24 cellular contexts compared by ENCODE assay signal in genomic region chr13:51588406-51588949, GRCh38. TPM values are rescaled to one million over a fixed set of nuclear protein-coding genes. Genes with fewer than 3 reads are reported as not detected.
DNase-seq lines count a peak whose midpoint lies in the region; ATAC-seq, FAIRE-seq and TF ChIP-seq lines count a peak whose summit lies in the region.
"Had no signal": no experiment of that assay in that cellular context is flagged by ENCODE, and none has a peak within 500 bp of the region (broad histone marks: within the 10 kb centered on the region; RNA-seq: fewer than 3 reads in every experiment).

No MANE protein-coding gene starts in this region.

- ATAC-seq in K562 (no peak), HG02938 (IDR thresholded peaks at IDR 0.05; ENCODE audit: unreplicated experiment) (no peak)
- ATAC-seq: left ventricle myocardium superior had no signal

- H3K27me3 ChIP-seq in K562 (ENCODE audit: control insufficient read depth in 2 of 2, insufficient read depth in 2 of 2, low read length in 2 of 2) (no peaks in the 10 kb centered on the region), neural progenitor cell (no peaks in the 10 kb centered on the region)
- H3K27me3 ChIP-seq: SJCRH30 had no signal

- peak overlapping the region; percentile 53 for H3K27ac Mint-ChIP-seq in HFFc6
- peak overlapping the region; percentile 54 for H3K27ac Mint-ChIP-seq in neural progenitor cell
- H3K27ac Mint-ChIP-seq: B cell had no signal

- TF ChIP-seq EP300 in K562 (IDR thresholded peaks at IDR 0.05; ENCODE audit: low read length): no peak

- CTCF ChIA-PET in K562 (lab: Yijun Ruan, JAX; ENCODE audit: low intra/inter-chr PET ratio): no interaction called here

- H3K4me1 ChIP-seq in ES-I3 (ENCODE audit: insufficient read depth, low read length) (peaks cover 39% of the 10 kb centered on the region), K562 (replicated peaks in 1 of 2; ENCODE audit: control insufficient read depth in 2 of 2, insufficient read depth in 2 of 2, low read length in 2 of 2) (peaks cover 9 to 46% of the 10 kb centered on the region in 2 experiments), neural progenitor cell (peaks cover 56% of the 10 kb centered on the region)

- H3K27ac ChIP-seq in K562 (ENCODE audit: extremely low read depth, low read depth, low read length) (peak overlapping the region; percentile 31; the same call in 1 of the 3 replicates), neural progenitor cell (peak overlapping the region; percentile 38)
- H3K27ac ChIP-seq: SJCRH30 had no signal

- peaks cover 76% of the 10 kb centered on the region for H3K4me1 Mint-ChIP-seq in HFFc6 (ENCODE audit: low read depth)
- H3K4me1 Mint-ChIP-seq in neural progenitor cell: peaks cover 59% of the 10 kb centered on the region

- H4K20me1 ChIP-seq in K562 (replicated peaks; ENCODE audit: control insufficient read depth, insufficient read depth, low read length): no peaks in the 10 kb centered on the region
- H4K20me1 ChIP-seq in neural progenitor cell (ENCODE audit: low read depth): peaks cover 61% of the 10 kb centered on the region

- no peak overlapping the region for H3K4me2 ChIP-seq in K562 (ENCODE audit: insufficient read depth, low read length)
- H3K4me2 ChIP-seq in neural progenitor cell: peak overlapping the region; percentile 82

- peak overlapping the region; percentile 5; the same call in 1 of the 2 replicates for H3K9ac ChIP-seq in ES-I3 (ENCODE audit: low read depth, low read length)
- no peak overlapping the region for H3K9ac ChIP-seq in K562 (ENCODE audit: insufficient read depth in 1 of 2, low read depth in 2 of 2, low read length in 2 of 2)
- no peak overlapping the region for H3K9ac ChIP-seq in neural progenitor cell

- no peaks in the 10 kb centered on the region for H3K9me1 ChIP-seq in K562 (ENCODE audit: control insufficient read depth, insufficient read depth, low read length)

- POLR2A ChIA-PET in K562 (lab: Yijun Ruan, JAX): no interaction called here

- FAIRE-seq in K562 (lab: Jason Lieb, UNC): peak; percentile 81
- FAIRE-seq: colon, D721Med, frontal cortex, G401.6, GM12892 had no signal

- H3K79me2 ChIP-seq in K562 (ENCODE audit: control insufficient read depth, insufficient read depth, low read length) (peaks cover 65% of the 10 kb centered on the region), neural progenitor cell (ENCODE audit: low read depth) (peaks cover 86% of the 10 kb centered on the region)

- no peak overlapping the region for H2AFZ ChIP-seq in K562 (ENCODE audit: low read depth, low read length)
- no peak overlapping the region for H2AFZ ChIP-seq in neural progenitor cell (replicated peaks)

- H3K9me3 Mint-ChIP-seq in HFFc6 (no peaks in the 10 kb centered on the region), neural progenitor cell (no peaks in the 10 kb centered on the region)

- no peaks in the 10 kb centered on the region for H3K36me3 ChIP-seq in ES-I3 (ENCODE audit: insufficient read depth, low read length)
- no peaks in the 10 kb centered on the region for H3K36me3 ChIP-seq in K562 (ENCODE audit: control insufficient read depth, insufficient read depth, low read length)
- H3K36me3 ChIP-seq in neural progenitor cell: no peaks in the 10 kb centered on the region
- H3K36me3 ChIP-seq: SJCRH30 had no signal

- no peak for TF ChIP-seq RAD21 in K562 (CRISPR knock-in tag; conservative IDR thresholded peaks at IDR 0.05 in 1 of 2, IDR thresholded peaks at IDR 0.05 in 1 of 2)

- H3K4me3 ChIP-seq in K562: no peak overlapping the region
- no peak overlapping the region for H3K4me3 ChIP-seq in neural progenitor cell
- H3K4me3 ChIP-seq: SJCRH30, smooth muscle cell had no signal

- TF ChIP-seq CTCF in HFFc6 (IDR thresholded peaks at IDR 0.05): no peak
- TF ChIP-seq CTCF in K562 (IDR thresholded peaks at IDR 0.05 in 2 of 3, conservative IDR thresholded peaks at IDR 0.05 in 1 of 3; ENCODE audit: insufficient read depth in 2 of 3, low read depth in 1 of 3, low read length in 3 of 3): no peak
- TF ChIP-seq CTCF in neural progenitor cell (IDR thresholded peaks at IDR 0.05): no peak

- in situ Hi-C loops in K562 (cut with MboI): no loop called here

- peaks cover 11% of the 10 kb centered on the region for H3K36me3 Mint-ChIP-seq in HFFc6 (ENCODE audit: low read depth)
- H3K36me3 Mint-ChIP-seq in neural progenitor cell: peaks cover 3% of the 10 kb centered on the region

- H3K9me3 ChIP-seq in ES-I3 (ENCODE audit: control insufficient read depth, insufficient read depth, low read length) (no peaks in the 10 kb centered on the region), K562 (replicated peaks; ENCODE audit: control insufficient read depth, insufficient read depth, low read depth, low read length) (no peaks in the 10 kb centered on the region), neural progenitor cell (ENCODE audit: low read depth) (no peaks in the 10 kb centered on the region)
- H3K9me3 ChIP-seq: SJCRH30 had no signal

- H3F3A ChIP-seq in neural progenitor cell (ENCODE audit: low read depth): peaks cover 33% of the 10 kb centered on the region

- BruUV-seq in K562 (replicated peaks; lab: Mats Ljungman, UMichigan): no TSS peak

- H3K4me3 Mint-ChIP-seq in HFFc6: peak overlapping the region; percentile 99
- H3K4me3 Mint-ChIP-seq in neural progenitor cell: peak overlapping the region; percentile 18
- H3K4me3 Mint-ChIP-seq: B cell had no signal

- 6% methylated on average over 2 of the region's 2 CpGs for whole genome bisulfite sequencing in K562 (ENCODE audit: insufficient coverage, low coverage, missing lambda C conversion rate)

- H3K27me3 Mint-ChIP-seq in HFFc6 (ENCODE audit: insufficient read depth): peaks cover 1% of the 10 kb centered on the region; the same call in 1 of the 2 replicates
- peaks cover 5% of the 10 kb centered on the region for H3K27me3 Mint-ChIP-seq in neural progenitor cell (ENCODE audit: insufficient read depth, low read depth)
- H3K27me3 Mint-ChIP-seq: B cell had no signal

- intact Hi-C loops in K562 (cut with micrococcal nuclease): loop anchor here (10.0 kb wide), 1 partner anchor 166 kb away; no protein-coding TSS in a partner anchor

- no peak for TF ChIP-seq POLR2A in K562 (conservative IDR thresholded peaks at IDR 0.05)

- DNase-seq in HFFc6 (no peak), K562 (ENCODE audit: extremely low read depth in 1 of 4, low spot score in 3 of 4) (peak in 1 of 4 experiments; percentile 18), neural progenitor cell (ENCODE audit: low spot score) (peak; percentile 8), NCI-H1930 (lab: John Stamatoyannopoulos, UW) (no peak), NCI-H524 (lab: John Stamatoyannopoulos, UW) (no peak)
- DNase-seq: activated CD4-positive, alpha-beta T cell treated with anti-CD3 and anti-CD28 coated beads for 1 hour; activated gamma-delta T cell treated with Interleukin-2 at 50 U/mL for 16 hours; anterior cingulate cortex; left ventricle myocardium superior; MM.1S; NCI-H187; NCI-H510A treated with DMSO at 0.1 percent for 48 hours; posterior cingulate gyrus; SJCRH30; T1000 had no signal

TF ChIP-seq in K562, 482 proteins besides CTCF, POLR2A, EP300 and RAD21:
- TF ChIP-seq ARNT (IDR thresholded peaks at IDR 0.05) (no peak), CBFA2T3 (IDR thresholded peaks at IDR 0.05) (peak; percentile 47), MCM7 (IDR thresholded peaks at IDR 0.05) (no peak)

RNA-seq across cellular contexts. Expression of gene WDFY2, which starts 4.2 kb away (rescaled TPM):
- total RNA-seq in HFFc6 (2021; fragmentation: NEBNext Ultra II Directional; extraction: Animal tissue kit (Norgen Biotek cat#: 25700)): 10 to 100 TPM; 11.4 to 15.7 (median 13.4) TPM
- 13.0 and 31.2 TPM in 2 replicates for total RNA-seq in K562 (2011; cell fraction: chromatin; rRNA removed; ENCODE audit: low replicate concordance)
- total RNA-seq in K562 (2011; cell fraction: nucleolus; rRNA removed): 9.2 and 10.9 TPM in 2 replicates
- total RNA-seq in K562 (2011; cell fraction: nucleoplasm; rRNA removed): 20.1 and 30.6 TPM in 2 replicates
- total RNA-seq in K562 (2014; rRNA removed) (3.5 and 4.4 TPM in 2 replicates), K562 (2014; rRNA removed; fragmentation: Illumina TruSeq; extraction: Trizol) (4.4 and 5.2 TPM in 2 replicates), K562 (2015; rRNA removed; fragmentation: Illumina TruSeq; extraction: Trizol) (5.1 and 5.7 TPM in 2 replicates), K562 (2021) (6.4 and 7.1 TPM in 2 replicates), neural progenitor cell (ENCODE audit: low replicate concordance) (18.3 and 18.4 TPM in 2 replicates)
- polyA plus RNA-seq in K562 (2011; rRNA removed) (4.7 and 4.9 TPM in 2 replicates), K562 (2014; fragmentation: Illumina TruSeq; extraction: Trizol) (3.5 and 4.6 TPM in 2 replicates), K562 (2014; fragmentation: Nextera tagmentation; extraction: Ambion mirVana) (1 to 10 TPM in 1 of 2 experiments, under 1 TPM in 1; 0.66 to 1.1 TPM), K562 (2014; rRNA removed) (3.7 and 4.4 TPM in 2 replicates)
- 1.6 and 3.0 TPM in 2 replicates for polyA plus RNA-seq in K562 (2011; cell fraction: cytosol; rRNA removed)
- 12.4 and 14.2 TPM in 2 replicates for polyA plus RNA-seq in K562 (2011; cell fraction: nucleus; rRNA removed)
- 4.0 and 10.5 TPM in 2 replicates for polyA plus RNA-seq in K562 (2012)
- 9.8 and 11.9 TPM in 2 replicates for polyA minus RNA-seq in K562 (2011; rRNA and poly(A)+ RNA removed)
- polyA minus RNA-seq in K562 (2011; cell fraction: cytosol; rRNA and poly(A)+ RNA removed): 1.9 and 2.0 TPM in 2 replicates
- 14.3 and 18.1 TPM in 2 replicates for polyA minus RNA-seq in K562 (2011; cell fraction: nucleus; rRNA and poly(A)+ RNA removed)
